20 cellular contexts compared by ENCODE assay signal in the genomic region with DNA sequence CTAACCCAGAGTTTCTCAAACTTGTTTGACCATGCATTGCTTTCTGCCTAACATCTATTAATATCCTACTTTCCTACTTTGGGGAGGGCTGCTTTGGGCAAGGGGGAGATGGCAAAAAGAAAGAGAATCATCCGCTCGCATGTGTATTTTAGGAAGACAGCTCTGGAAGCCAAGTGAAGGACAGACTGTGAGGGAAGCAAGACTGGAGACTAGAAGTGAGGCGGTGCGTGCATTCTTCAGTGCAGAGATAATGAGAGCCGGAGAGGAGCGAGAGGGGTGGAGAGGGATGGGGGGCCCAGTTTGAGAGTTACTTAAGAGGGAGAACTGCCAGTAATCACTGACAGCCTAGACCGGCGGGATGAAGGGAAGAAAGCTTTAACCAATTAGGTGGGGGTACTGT.
"Had no signal": no experiment of that assay in that cellular context is flagged by ENCODE, and none has a peak within 500 bp of the region (broad histone marks: within the 10 kb centered on the region; RNA-seq: fewer than 3 reads in every experiment).

No MANE protein-coding gene starts in this region.

- H3K27ac Mint-ChIP-seq: natural killer cell; stimulated activated memory B cell treated with anti-CD40 and anti-IgM and Interleukin-4, amounts not matched to agents 10 μg/mL and 1 μg/mL and 100 μg/mL, for 72 hours had no signal

- H3K4me3 Mint-ChIP-seq: immature natural killer cell; natural killer cell; neural crest cell; stimulated activated memory B cell treated with anti-CD40 and anti-IgM and Interleukin-4, amounts not matched to agents 10 μg/mL and 1 μg/mL and 100 μg/mL, for 72 hours; stimulated activated naive CD8-positive, alpha-beta T cell treated with anti-CD3 and anti-CD28 coated beads, Interleukin-15, amount 100 ng/mL, for 72 hours had no signal

- DNase-seq: effector memory CD4-positive, alpha-beta T cell; gastrocnemius medialis; immature natural killer cell; mammary epithelial cell; natural killer cell; nucleus accumbens; pancreas; spleen; stimulated activated CD4-positive, alpha-beta T cell treated with anti-CD3 and anti-CD28 coated beads, Interleukin-15, amount 100 ng/mL, for 24 hours; stimulated activated CD4-positive, alpha-beta T cell treated with anti-CD3 and anti-CD28 coated beads, Interleukin-1b, Interleukin-23, amount 100 ng/mL, for 48 hours; stimulated activated CD4-positive, alpha-beta T cell treated with anti-CD3 and anti-CD28 coated beads, Interleukin-4, amount 100 ng/mL, for 24 hours; stimulated activated naive CD8-positive, alpha-beta T cell treated with anti-CD3 and anti-CD28 coated beads, Interleukin-15, amount 100 ng/mL, for 72 hours; testis; transverse colon had no signal

- H3K27me3 Mint-ChIP-seq: stimulated activated memory B cell treated with anti-CD40 and anti-IgM and Interleukin-4, amounts not matched to agents 10 μg/mL and 1 μg/mL and 100 μg/mL, for 72 hours; stimulated activated naive CD8-positive, alpha-beta T cell treated with anti-CD3 and anti-CD28 coated beads, Interleukin-15, amount 100 ng/mL, for 72 hours had no signal

- H3K9me3 ChIP-seq: esophagus muscularis mucosa, gastrocnemius medialis, pancreas, prostate gland, spleen, testis, transverse colon had no signal

- H3K36me3 ChIP-seq: pancreas, prostate gland, transverse colon had no signal

- H3K4me3 ChIP-seq: esophagus muscularis mucosa, gastrocnemius medialis, pancreas, prostate gland, spleen, testis, transverse colon had no signal

- ATAC-seq: natural killer cell; pancreas; sciatic nerve; stimulated activated memory B cell treated with anti-CD40 and anti-IgM and Interleukin-4, amounts not matched to agents 10 μg/mL and 1 μg/mL and 100 μg/mL, for 72 hours; stimulated activated naive CD8-positive, alpha-beta T cell treated with anti-CD3 and anti-CD28 coated beads, Interleukin-15, amount 100 ng/mL, for 72 hours had no signal

- H3K27ac ChIP-seq: epithelial cell of prostate, esophagus muscularis mucosa, gastrocnemius medialis, pancreas, prostate gland, spleen, testis, transverse colon had no signal

- H3K27me3 ChIP-seq: esophagus muscularis mucosa, gastrocnemius medialis, pancreas, spleen, testis, transverse colon had no signal

- H3K4me1 ChIP-seq: pancreas, prostate gland, spleen had no signal

- H3K9me3 Mint-ChIP-seq: immature natural killer cell; natural killer cell; neural crest cell; stimulated activated memory B cell treated with anti-CD40 and anti-IgM and Interleukin-4, amounts not matched to agents 10 μg/mL and 1 μg/mL and 100 μg/mL, for 72 hours; stimulated activated naive CD8-positive, alpha-beta T cell treated with anti-CD3 and anti-CD28 coated beads, Interleukin-15, amount 100 ng/mL, for 72 hours had no signal

- H3K4me1 Mint-ChIP-seq: stimulated activated memory B cell treated with anti-CD40 and anti-IgM and Interleukin-4, amounts not matched to agents 10 μg/mL and 1 μg/mL and 100 μg/mL, for 72 hours; stimulated activated naive CD8-positive, alpha-beta T cell treated with anti-CD3 and anti-CD28 coated beads, Interleukin-15, amount 100 ng/mL, for 72 hours had no signal
